Comparison of ENCODE assay signal across 26 cellular contexts in genomic region chr4:151584101-151584500, GRCh38.
"Had no signal": no experiment of that assay in that cellular context is flagged by ENCODE, and none has a peak within 500 bp of the region (broad histone marks: within the 10 kb centered on the region; RNA-seq: fewer than 3 reads in every experiment).

No MANE protein-coding gene starts in this region.

- H3K4me1 Mint-ChIP-seq: immature natural killer cell; naive B cell; stimulated activated naive B cell treated with anti-CD40 and anti-IgM and Interleukin-4, amounts not matched to agents 10 μg/mL and 1 μg/mL and 100 μg/mL, for 72 hours had no signal

- H3K27me3 ChIP-seq: esophagus muscularis mucosa, pancreas, right lobe of liver, transverse colon, upper lobe of right lung, uterus had no signal

- H3K4me3 Mint-ChIP-seq: effector memory CD8-positive, alpha-beta T cell; immature natural killer cell; mesothelial cell of epicardium; naive B cell; natural killer cell treated with Interleukin-12 subunit alpha and Interleukin-12 subunit beta and Interleukin-15 and Interleukin-18, amount 100 ng/mL, for 72 hours; neural crest cell; stimulated activated naive B cell treated with anti-CD40 and anti-IgM and Interleukin-4, amounts not matched to agents 10 μg/mL and 1 μg/mL and 100 μg/mL, for 72 hours; stimulated activated naive CD8-positive, alpha-beta T cell treated with anti-CD3 and anti-CD28 coated beads, Interleukin-15, Interleukin-2, amounts not matched to agents 100 ng/mL and 50 ng/mL, for 24 hours had no signal

- H3K4me1 ChIP-seq: esophagus muscularis mucosa, right lobe of liver, transverse colon, upper lobe of right lung, uterus had no signal

- H3K36me3 ChIP-seq: esophagus muscularis mucosa, neutrophil, right lobe of liver, transverse colon, upper lobe of right lung, uterus had no signal

- H3K27ac ChIP-seq: esophagus muscularis mucosa, neutrophil, pancreas, right lobe of liver, transverse colon, upper lobe of right lung, uterus had no signal

- ATAC-seq: effector memory CD8-positive, alpha-beta T cell; left lobe of liver; mucosa of descending colon; natural killer cell treated with Interleukin-12 subunit alpha and Interleukin-12 subunit beta and Interleukin-15 and Interleukin-18, amount 100 ng/mL, for 72 hours; pancreas; right lobe of liver; stimulated activated naive B cell treated with anti-CD40 and anti-IgM and Interleukin-4, amounts not matched to agents 10 μg/mL and 1 μg/mL and 100 μg/mL, for 72 hours; upper lobe of right lung had no signal

- H3K36me3 Mint-ChIP-seq: immature natural killer cell; naive B cell; natural killer cell treated with Interleukin-12 subunit alpha and Interleukin-12 subunit beta and Interleukin-15 and Interleukin-18, amount 100 ng/mL, for 72 hours; stimulated activated naive B cell treated with anti-CD40 and anti-IgM and Interleukin-4, amounts not matched to agents 10 μg/mL and 1 μg/mL and 100 μg/mL, for 72 hours had no signal

- DNase-seq: cortex of kidney; effector memory CD8-positive, alpha-beta T cell; foreskin melanocyte; hypothalamus; immature natural killer cell; islet precursor cell; mesenchymal stem cell; mucosa of descending colon; naive B cell; pancreas; right lobe of liver; small intestine; stimulated activated CD4-positive, alpha-beta T cell treated with anti-CD3 and anti-CD28 coated beads, Interleukin-15, amount 100 ng/mL, for 24 hours; stimulated activated CD4-positive, alpha-beta T cell treated with anti-CD3 and anti-CD28 coated beads, Interleukin-2, amount 100 ng/mL, for 48 hours; stimulated activated naive B cell treated with anti-CD40 and anti-IgM and Interleukin-4, amounts not matched to agents 10 μg/mL and 1 μg/mL and 100 μg/mL, for 72 hours; transverse colon; upper lobe of right lung; uterus had no signal

- H3K9me3 ChIP-seq: esophagus muscularis mucosa, mucosa of descending colon, neutrophil, pancreas, right lobe of liver, transverse colon, upper lobe of right lung, uterus had no signal

- H3K9me3 Mint-ChIP-seq: effector memory CD8-positive, alpha-beta T cell; immature natural killer cell; mesothelial cell of epicardium; naive B cell; natural killer cell treated with Interleukin-12 subunit alpha and Interleukin-12 subunit beta and Interleukin-15 and Interleukin-18, amount 100 ng/mL, for 72 hours; neural crest cell; stimulated activated naive B cell treated with anti-CD40 and anti-IgM and Interleukin-4, amounts not matched to agents 10 μg/mL and 1 μg/mL and 100 μg/mL, for 72 hours; stimulated activated naive CD8-positive, alpha-beta T cell treated with anti-CD3 and anti-CD28 coated beads, Interleukin-15, Interleukin-2, amounts not matched to agents 100 ng/mL and 50 ng/mL, for 24 hours had no signal

- H3K4me3 ChIP-seq: esophagus muscularis mucosa, lung, mucosa of descending colon, pancreas, right lobe of liver, transverse colon, upper lobe of right lung, uterus had no signal

- H3K27ac Mint-ChIP-seq: effector memory CD8-positive, alpha-beta T cell; immature natural killer cell; mesothelial cell of epicardium; naive B cell; natural killer cell treated with Interleukin-12 subunit alpha and Interleukin-12 subunit beta and Interleukin-15 and Interleukin-18, amount 100 ng/mL, for 72 hours; stimulated activated naive B cell treated with anti-CD40 and anti-IgM and Interleukin-4, amounts not matched to agents 10 μg/mL and 1 μg/mL and 100 μg/mL, for 72 hours; stimulated activated naive CD8-positive, alpha-beta T cell treated with anti-CD3 and anti-CD28 coated beads, Interleukin-15, Interleukin-2, amounts not matched to agents 100 ng/mL and 50 ng/mL, for 24 hours had no signal
